In genomic region chr1:28668956-28669719, GRCh38 we compare ENCODE assay signal across 1 cellular context.
TF ChIP-seq lines count a peak whose summit lies in the region.

No MANE protein-coding gene starts in this region.

TF ChIP-seq in K562, 482 proteins besides CTCF, POLR2A, EP300 and RAD21 (continued from another document and continues in another):
- TF ChIP-seq DDX20 (tag; IDR thresholded peaks at IDR 0.05; ENCODE audit: low read depth) (no peak), DACH1 (IDR thresholded peaks at IDR 0.05; ENCODE audit: partially characterized antibody) (no peak), KAT2B (IDR thresholded peaks at IDR 0.05; ENCODE audit: low read depth, low read length) (no peak), SFPQ (IDR thresholded peaks at IDR 0.05; ENCODE audit: low read depth, low read length) (no peak), NFIC (IDR thresholded peaks at IDR 0.05) (no peak), MAFG (tag; conservative IDR thresholded peaks at IDR 0.05) (no peak), HNRNPUL1 (IDR thresholded peaks at IDR 0.05; ENCODE audit: low read length) (no peak), E2F1 (CRISPR knock-in tag; IDR thresholded peaks at IDR 0.05) (no peak), GABPA (tag; conservative IDR thresholded peaks at IDR 0.05; ENCODE audit: low read depth) (peak; percentile 33; the same call in 1 of the 2 replicates), ZNF263 (CRISPR knock-in tag; IDR thresholded peaks at IDR 0.05; ENCODE audit: borderline replicate concordance) (peak; percentile 36; the same call in 1 of the 2 replicates), KLF10 (CRISPR knock-in tag; IDR thresholded peaks at IDR 0.05) (no peak), NCOA2 (IDR thresholded peaks at IDR 0.05; ENCODE audit: partially characterized antibody in 2 of 2) (no peak), ZNF551 (CRISPR knock-in tag; IDR thresholded peaks at IDR 0.05) (no peak), GTF2B (IDR thresholded peaks at IDR 0.05; ENCODE audit: extremely low read depth, insufficient read length) (no peak), HSF4 (CRISPR knock-in tag; IDR thresholded peaks at IDR 0.05; ENCODE audit: borderline replicate concordance) (no peak), ZBTB33 (CRISPR knock-in tag; IDR thresholded peaks at IDR 0.05) (no peak), POLR3G (IDR thresholded peaks at IDR 0.05; ENCODE audit: extremely low read depth, insufficient read length, insufficient replicate concordance) (no peak), MECOM (CRISPR knock-in tag; IDR thresholded peaks at IDR 0.05) (no peak), ZNF696 (CRISPR knock-in tag; conservative IDR thresholded peaks at IDR 0.05) (no peak), KDM5B (IDR thresholded peaks at IDR 0.05; ENCODE audit: insufficient replicate concordance, low read depth, low read length) (peak; percentile 71), ESRRA (IDR thresholded peaks at IDR 0.05; ENCODE audit: borderline replicate concordance, low read depth) (no peak), ZNF518B (CRISPR knock-in tag; IDR thresholded peaks at IDR 0.05) (no peak), KAT7 (CRISPR knock-in tag; IDR thresholded peaks at IDR 0.05; ENCODE audit: borderline replicate concordance) (peak; percentile 82; the same call in 1 of the 2 replicates), FOXA3 (CRISPR knock-in tag; conservative IDR thresholded peaks at IDR 0.05 in 1 of 2, IDR thresholded peaks at IDR 0.05 in 1 of 2) (no peak), ZBTB43 (CRISPR knock-in tag; IDR thresholded peaks at IDR 0.05) (no peak), HMGXB4 (CRISPR knock-in tag; IDR thresholded peaks at IDR 0.05) (no peak), SRSF9 (IDR thresholded peaks at IDR 0.05; ENCODE audit: borderline replicate concordance, low read depth, low read length) (no peak), TOE1 (IDR thresholded peaks at IDR 0.05; ENCODE audit: borderline replicate concordance) (no peak), TOE1 (CRISPR knock-in tag; IDR thresholded peaks at IDR 0.05; ENCODE audit: borderline replicate concordance, low read depth) (no peak), ZNF12 (CRISPR knock-in tag; IDR thresholded peaks at IDR 0.05) (peak; percentile 27; the same call in 1 of the 2 replicates), ZNF584 (CRISPR knock-in tag; IDR thresholded peaks at IDR 0.05; ENCODE audit: low read depth) (no peak), SIX5 (IDR thresholded peaks at IDR 0.05; ENCODE audit: borderline replicate concordance in 1 of 2, insufficient read depth in 1 of 2, low read depth in 1 of 2, low read length in 2 of 2) (no peak), ZNF668 (CRISPR knock-in tag; IDR thresholded peaks at IDR 0.05) (no peak), GTF3C2 (IDR thresholded peaks at IDR 0.05; ENCODE audit: borderline replicate concordance, extremely low read depth, insufficient read length) (no peak), HNRNPLL (IDR thresholded peaks at IDR 0.05; ENCODE audit: low read depth, low read length, poor library complexity, severe bottlenecking) (no peak), ZNF184 (CRISPR knock-in tag; IDR thresholded peaks at IDR 0.05) (no peak), ZNF436 (CRISPR knock-in tag; IDR thresholded peaks at IDR 0.05) (no peak), MTF1 (CRISPR knock-in tag; IDR thresholded peaks at IDR 0.05; ENCODE audit: borderline replicate concordance) (no peak), CBX8 (IDR thresholded peaks at IDR 0.05; ENCODE audit: borderline replicate concordance, extremely low read depth, low read depth, low read length, poor library complexity, severe bottlenecking) (no peak), ETS2 (tag; IDR thresholded peaks at IDR 0.05; ENCODE audit: borderline replicate concordance, poor library complexity, severe bottlenecking) (no peak), OTX1 (CRISPR knock-in tag; IDR thresholded peaks at IDR 0.05) (no peak), CHAMP1 (IDR thresholded peaks at IDR 0.05) (no peak), ATF1 (CRISPR knock-in tag; IDR thresholded peaks at IDR 0.05) (no peak), ATF1 (tag; IDR thresholded peaks at IDR 0.05) (no peak; the same call in 1 of the 2 replicates), ESRRB (CRISPR knock-in tag; IDR thresholded peaks at IDR 0.05; ENCODE audit: borderline replicate concordance) (no peak), STAG1 (CRISPR knock-in tag; IDR thresholded peaks at IDR 0.05; ENCODE audit: borderline replicate concordance) (no peak), SP2 (IDR thresholded peaks at IDR 0.05; ENCODE audit: extremely low read depth, low read depth, low read length, poor library complexity, severe bottlenecking) (no peak), ZKSCAN3 (CRISPR knock-in tag; IDR thresholded peaks at IDR 0.05) (no peak)
